8 cellular contexts compared by ENCODE assay signal in genomic region chr6:132130530-132131298, GRCh38.
A peak's percentile ranks its signal among the peaks of the same experiment; 100 is the strongest.
DNase-seq lines count a peak whose midpoint lies in the region; ATAC-seq, FAIRE-seq and TF ChIP-seq lines count a peak whose summit lies in the region.

No MANE protein-coding gene starts in this region.

- H3K27me3 ChIP-seq in BLaER1 treated with 17β-estradiol and CSF1 and Interleukin-3, amounts not matched to agents 10 nM and 100 nM, result no peaks in the 10 kb centered on the region

- peak overlapping the region in 2 of 10 donors; percentile 23 to 58 for H3K27ac Mint-ChIP-seq in naive thymus-derived CD8-positive, alpha-beta T cell

- H3K4me1 Mint-ChIP-seq in naive thymus-derived CD8-positive, alpha-beta T cell, result peaks cover 0 to 28% (median 0%) of the 10 kb centered on the region in 4 donors

- peak overlapping the region in 8 of 10 experiments; percentile 1 to 54 (median 44); a peak in 15 of 20 replicates for H3K4me3 ChIP-seq in BLaER1 treated with 17β-estradiol and CSF1 and Interleukin-3, amounts not matched to agents 10 nM and 100 nM

- DNase-seq in RCC 7860 (ENCODE audit: low spot score) (peak; percentile 5), germinal center (ENCODE audit: low spot score) (peak; percentile 11), pons (ENCODE audit: low spot score) (peak; percentile 53), T1000 (lab: John Stamatoyannopoulos, UW) (no peak), RWPE1 (ENCODE audit: low spot score) (no peak)
- DNase-seq in naive thymus-derived CD8-positive, alpha-beta T cell, result no peak

- no peak for ATAC-seq in naive thymus-derived CD8-positive, alpha-beta T cell
- ATAC-seq in HG02588 (IDR thresholded peaks at IDR 0.05; ENCODE audit: unreplicated experiment), result no peak

- H3K9me3 Mint-ChIP-seq in naive thymus-derived CD8-positive, alpha-beta T cell, result peaks cover 0 to 7% (median 0%) of the 10 kb centered on the region in 9 donors

- H3K4me2 ChIP-seq in BLaER1 treated with 17β-estradiol and CSF1 and Interleukin-3, amounts not matched to agents 10 nM and 100 nM, result peak overlapping the region; percentile 70 to 93 (median 85)

- no peaks in the 10 kb centered on the region; a peak in 1 of 22 replicates for H3K36me3 ChIP-seq in BLaER1 treated with 17β-estradiol and CSF1 and Interleukin-3, amounts not matched to agents 10 nM and 100 nM

- H3K27ac ChIP-seq in BLaER1 treated with 17β-estradiol and CSF1 and Interleukin-3, amounts not matched to agents 10 nM and 100 nM, result peak overlapping the region; percentile 39 to 97 (median 80); a peak in 21 of 22 replicates
- H3K27ac ChIP-seq in RWPE1, result no peak overlapping the region

- H3K36me3 Mint-ChIP-seq in naive thymus-derived CD8-positive, alpha-beta T cell, result no peaks in the 10 kb centered on the region

- no peak for FAIRE-seq in RCC 7860 (lab: Jason Lieb, UNC)

- H3K4me1 ChIP-seq in BLaER1 treated with 17β-estradiol and CSF1 and Interleukin-3, amounts not matched to agents 10 nM and 100 nM, result peaks cover 55 to 76% (median 63%) of the 10 kb centered on the region in 10 experiments

- CTCF ChIA-PET in RWPE1 (lab: Yijun Ruan, JAX), result no interaction called here

- POLR2A ChIA-PET in naive thymus-derived CD8-positive, alpha-beta T cell (lab: Charles Lee), result no interaction called here
- POLR2A ChIA-PET in RWPE1 (lab: Yijun Ruan, JAX; ENCODE audit: low non-redundant PET), result no interaction called here

- H3K27me3 Mint-ChIP-seq in naive thymus-derived CD8-positive, alpha-beta T cell, result peaks cover 3 to 21% (median 8%) of the 10 kb centered on the region in 5 donors

- H3K9me3 ChIP-seq in BLaER1 treated with 17β-estradiol and CSF1 and Interleukin-3, amounts not matched to agents 10 nM and 100 nM (replicated peaks in 1 of 11), result peaks cover 0 to 37% (median 25%) of the 10 kb centered on the region in 11 experiments; a peak in 16 of 22 replicates

- H4K20me1 ChIP-seq in BLaER1 treated with 17β-estradiol and CSF1 and Interleukin-3, amounts not matched to agents 10 nM and 100 nM, result no peaks in the 10 kb centered on the region

- H3K4me3 Mint-ChIP-seq in naive thymus-derived CD8-positive, alpha-beta T cell, result no peak overlapping the region

- H3K9ac ChIP-seq in BLaER1 treated with 17β-estradiol and CSF1 and Interleukin-3, amounts not matched to agents 10 nM and 100 nM, result peak overlapping the region; percentile 24 to 85 (median 65); a peak in 19 of 22 replicates

- no peak for TF ChIP-seq CTCF in RWPE1 (conservative IDR thresholded peaks at IDR 0.05; ENCODE audit: low read depth)

Comparison
In these comparisons a context has a peak if more than half of its experiments do, and no peak if none do; other contexts are left out.
1. DNase-seq: peak in RCC 7860 (single experiment), germinal center (single experiment) and pons (single experiment); none in naive thymus-derived CD8-positive, alpha-beta T cell (0 of 10), T1000 (single experiment) and RWPE1 (single experiment).